8 cellular contexts compared by ENCODE assay signal in the genomic region with DNA sequence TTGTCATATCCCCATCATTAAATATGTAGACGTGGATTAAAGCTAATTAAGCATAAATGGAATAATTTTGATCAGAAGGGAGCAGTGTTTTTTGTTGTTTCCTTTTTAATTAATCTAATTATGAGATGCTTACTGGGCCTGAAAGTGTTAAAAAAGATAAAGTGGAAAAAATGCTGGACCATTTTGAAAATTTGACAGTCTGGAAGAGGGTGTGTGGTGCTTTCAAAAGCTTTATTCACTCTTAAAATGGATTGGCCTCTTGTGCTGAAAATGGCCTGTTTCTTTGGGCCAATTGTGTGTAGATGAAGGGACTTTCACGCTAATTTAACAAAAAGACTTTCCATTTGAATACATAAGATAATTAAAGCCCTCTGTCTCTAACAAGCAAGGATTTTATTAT. TPM values are rescaled to one million over a fixed set of nuclear protein-coding genes. Genes with fewer than 3 reads are reported as not detected.
DNase-seq lines count a peak whose midpoint lies in the region; ATAC-seq and TF ChIP-seq lines count a peak whose summit lies in the region.

No MANE protein-coding gene starts in this region.

- TF ChIP-seq CTCF in OCI-LY7 (conservative IDR thresholded peaks at IDR 0.05; ENCODE audit: low read length) (no peak), osteoblast (IDR thresholded peaks at IDR 0.05; ENCODE audit: extremely low read depth, low read depth, low read length) (no peak)

- H3K27ac ChIP-seq in CD8-positive, alpha-beta memory T cell (ENCODE audit: low read depth, low read length), result peak overlapping the region; percentile 74
- H3K27ac ChIP-seq in OCI-LY7 (ENCODE audit: low read depth, low read length, poor library complexity, severe bottlenecking) (peak overlapping the region; percentile 94), epithelial cell of prostate (peak overlapping the region; percentile 61), osteoblast (ENCODE audit: low read depth, low read length) (peak overlapping the region; percentile 91)

- H3K36me3 Mint-ChIP-seq in CD8-positive, alpha-beta memory T cell, result peaks cover 0 to 8% (median 6%) of the 10 kb centered on the region in 3 donors

- no peaks in the 10 kb centered on the region for H3K9me3 Mint-ChIP-seq in CD8-positive, alpha-beta memory T cell

- H3K79me2 ChIP-seq in OCI-LY7 (ENCODE audit: insufficient read depth, low read depth, low read length) (peaks cover 75% of the 10 kb centered on the region), osteoblast (ENCODE audit: insufficient read depth, low read length) (peaks cover 66% of the 10 kb centered on the region)

- no peaks in the 10 kb centered on the region for H3K9me2 ChIP-seq in OCI-LY7 (ENCODE audit: insufficient read depth, low read length)

- no peaks in the 10 kb centered on the region for H3K9me3 ChIP-seq in CD8-positive, alpha-beta memory T cell (ENCODE audit: low read length)
- H3K9me3 ChIP-seq in OCI-LY7 (ENCODE audit: low read length), result no peaks in the 10 kb centered on the region
- H3K9me3 ChIP-seq in osteoblast (ENCODE audit: low read depth, low read length), result no peaks in the 10 kb centered on the region

- H3K4me3 Mint-ChIP-seq in CD8-positive, alpha-beta memory T cell, result peak overlapping the region; percentile 82 to 93 (median 88)

- H3K36me3 ChIP-seq in CD8-positive, alpha-beta memory T cell (ENCODE audit: insufficient read depth, low read length), result no peaks in the 10 kb centered on the region
- H3K36me3 ChIP-seq in OCI-LY7 (ENCODE audit: insufficient read depth, low read length) (no peaks in the 10 kb centered on the region; the same call in 1 of the 2 replicates), osteoblast (ENCODE audit: insufficient read depth, low read length) (no peaks in the 10 kb centered on the region)

- H3K27me3 Mint-ChIP-seq in CD8-positive, alpha-beta memory T cell, result no peaks in the 10 kb centered on the region

- H4K20me1 ChIP-seq in OCI-LY7 (ENCODE audit: insufficient read depth, low read length), result peaks cover 4% of the 10 kb centered on the region; the same call in 1 of the 2 replicates
- peaks cover 33% of the 10 kb centered on the region for H4K20me1 ChIP-seq in osteoblast (ENCODE audit: insufficient read depth, low read length)

- POLR2A ChIA-PET in CD8-positive, alpha-beta memory T cell (lab: Charles Lee), result interaction anchor here (2.2 kb wide), 1 partner anchor 135 kb away, joined by 7 read pairs; no protein-coding TSS in a partner anchor
- POLR2A ChIA-PET in OCI-LY7 (lab: Charles Lee), result interaction anchor here (1.3 to 1.8 kb wide), 3 partner anchors 9 to 14 kb away, joined by 3 to 5 read pairs (median 4); no protein-coding TSS in a partner anchor

- ATAC-seq in HG03139 (IDR thresholded peaks at IDR 0.05; ENCODE audit: unreplicated experiment), result no peak
- ATAC-seq in GM21723 (IDR thresholded peaks at IDR 0.05; ENCODE audit: unreplicated experiment), result no peak

- no TSS peak for BruUV-seq in OCI-LY7 (replicated peaks; lab: Mats Ljungman, UMichigan)

- H3K4me2 ChIP-seq in OCI-LY7 (ENCODE audit: low read length) (peak overlapping the region; percentile 92), osteoblast (ENCODE audit: insufficient read depth, low read length) (peak overlapping the region; percentile 93)

- H2AFZ ChIP-seq in OCI-LY7 (ENCODE audit: low read length) (no peak overlapping the region), osteoblast (ENCODE audit: low read length) (no peak overlapping the region)

- intact Hi-C loops in OCI-LY7 (cut with micrococcal nuclease; ENCODE audit: unreplicated experiment), result loop anchor here (1.0 to 10.0 kb wide), 3 partner anchors 33 to 645 kb away; partner anchors contain the start of gene RPS19BP1

- peak overlapping the region; percentile 80 to 96 (median 88) for H3K27ac Mint-ChIP-seq in CD8-positive, alpha-beta memory T cell

- peak overlapping the region; percentile 81 for H3K4me3 ChIP-seq in CD8-positive, alpha-beta memory T cell (ENCODE audit: low read length)
- peak overlapping the region; percentile 91 for H3K4me3 ChIP-seq in OCI-LY7 (ENCODE audit: low read depth, low read length, poor library complexity, severe bottlenecking)
- peak overlapping the region; percentile 81 for H3K4me3 ChIP-seq in osteoblast (ENCODE audit: insufficient read depth, low read length)

- CTCF ChIA-PET in CD8-positive, alpha-beta memory T cell (lab: Charles Lee), result interaction anchor here (1.2 kb wide), 1 partner anchor 9 kb away, joined by 3 read pairs; no protein-coding TSS in a partner anchor
- CTCF ChIA-PET in OCI-LY7 (lab: Charles Lee; ENCODE audit: unreplicated experiment), result no interaction called here

- no peak for DNase-seq in CD8-positive, alpha-beta memory T cell
- DNase-seq in OCI-LY7 (ENCODE audit: low spot score), result no peak
- DNase-seq in epithelial cell of prostate (ENCODE audit: low read depth, low spot score), result no peak
- DNase-seq in osteoblast (ENCODE audit: insufficient read length, low spot score, missing footprints), result no peak
- no peak for DNase-seq in HPDE6-E6E7 (ENCODE audit: extremely low spot score)
- DNase-seq in NCI-H2227 treated with DMSO at 0.1 percent for 48 hours (lab: John Stamatoyannopoulos, UW), result no peak

- no peaks in the 10 kb centered on the region for H3K27me3 ChIP-seq in CD8-positive, alpha-beta memory T cell (ENCODE audit: insufficient read depth, low read length, poor library complexity, severe bottlenecking)
- no peaks in the 10 kb centered on the region for H3K27me3 ChIP-seq in osteoblast (ENCODE audit: insufficient read depth, low read length)

- peaks cover 69% of the 10 kb centered on the region for H3K4me1 ChIP-seq in CD8-positive, alpha-beta memory T cell (ENCODE audit: insufficient read depth, low read length)
- H3K4me1 ChIP-seq in OCI-LY7 (ENCODE audit: insufficient read depth, low read length, poor library complexity, severe bottlenecking) (peaks cover 44% of the 10 kb centered on the region), osteoblast (ENCODE audit: insufficient read depth, low read length) (peaks cover 53% of the 10 kb centered on the region)

- H3K4me1 Mint-ChIP-seq in CD8-positive, alpha-beta memory T cell, result peaks cover 66 to 86% (median 77%) of the 10 kb centered on the region in 3 donors

RNA-seq across cellular contexts. Expression of gene TNRC6B, which starts 1.8 kb away (rescaled TPM):
- 10 to 100 TPM; 32.8 to 37.8 TPM for total RNA-seq in CD8-positive, alpha-beta memory T cell
- polyA plus RNA-seq in CD8-positive, alpha-beta memory T cell, result 109 TPM
- 28.4 and 37.0 TPM in 2 replicates for total RNA-seq in OCI-LY7 (2014; rRNA removed; shearing (Covaris generic))
- total RNA-seq in OCI-LY7 (2022) (55.5 and 63.7 TPM in 2 replicates), osteoblast (26.4 and 33.9 TPM in 2 replicates)
